15 cellular contexts compared by ENCODE assay signal in the genomic region with DNA sequence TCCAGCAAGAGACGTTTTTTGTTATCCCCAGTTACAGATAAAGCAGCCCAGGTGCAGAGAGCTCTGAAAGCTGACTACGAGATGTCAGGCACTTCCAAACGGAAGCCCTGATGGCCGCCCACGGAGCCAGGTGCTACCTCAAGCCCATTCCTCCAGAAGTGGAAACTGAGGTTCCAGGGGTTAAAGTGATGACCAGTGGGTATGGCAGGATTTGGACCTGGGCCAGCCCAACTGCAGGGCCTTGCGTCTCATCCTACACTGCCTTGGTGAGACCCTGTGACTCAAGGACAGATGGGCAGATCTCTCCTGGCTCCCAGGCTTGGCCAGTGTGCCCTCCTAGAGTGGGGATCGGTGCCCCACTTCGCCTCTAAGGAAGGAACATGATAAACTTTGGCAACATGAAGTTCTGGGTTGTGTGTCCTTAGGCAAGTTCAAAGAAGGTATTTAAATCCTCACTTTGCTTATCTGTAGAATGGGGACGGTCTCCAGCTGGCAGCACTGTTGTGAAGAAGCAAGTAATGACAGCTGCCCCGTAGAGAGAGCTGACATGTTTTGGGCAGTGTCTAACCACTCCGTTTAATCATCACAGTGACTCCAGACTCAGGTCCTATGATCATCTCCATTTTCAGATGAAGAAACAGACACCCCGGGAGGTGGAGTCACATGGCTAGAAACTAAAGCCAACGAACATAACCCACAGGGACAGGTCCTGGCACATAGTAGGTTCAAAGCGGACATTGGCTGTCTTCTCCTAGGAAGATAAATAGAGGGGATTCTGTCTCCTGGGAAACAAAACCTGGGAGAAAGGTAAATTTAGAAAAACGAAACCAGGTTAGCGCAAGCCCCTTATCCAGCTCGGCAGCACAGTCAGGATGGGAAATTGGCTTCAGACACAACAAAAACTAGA. TPM values are rescaled to one million over a fixed set of nuclear protein-coding genes. Genes with fewer than 3 reads are reported as not detected.
A peak's percentile ranks its signal among the peaks of the same experiment; 100 is the strongest.
DNase-seq lines count a peak whose midpoint lies in the region; ATAC-seq, FAIRE-seq and TF ChIP-seq lines count a peak whose summit lies in the region.
"Had no signal": no experiment of that assay in that cellular context is flagged by ENCODE, and none has a peak within 500 bp of the region (broad histone marks: within the 10 kb centered on the region; RNA-seq: fewer than 3 reads in every experiment).

No MANE protein-coding gene starts in this region.

- H3F3A ChIP-seq in MM.1S (ENCODE audit: insufficient read depth, low read length) = no peaks in the 10 kb centered on the region

- no peak overlapping the region for H2AFZ ChIP-seq in MM.1S (ENCODE audit: low read length)

- H3K27ac Mint-ChIP-seq in brain = peak overlapping the region in 4 of 5 experiments; percentile 28 to 83 (median 56)
- peak overlapping the region in 8 of 10 donors; percentile 11 to 91 (median 68) for H3K27ac Mint-ChIP-seq in naive thymus-derived CD8-positive, alpha-beta T cell

- H3K4me1 ChIP-seq in BLaER1 (peaks cover 16% of the 10 kb centered on the region), MM.1S (ENCODE audit: low read length) (no peaks in the 10 kb centered on the region)

- no peak overlapping the region for H3K4me3 Mint-ChIP-seq in brain
- H3K4me3 Mint-ChIP-seq in naive thymus-derived CD8-positive, alpha-beta T cell = peak overlapping the region; percentile 62 to 87 (median 82)

- peaks cover 3% of the 10 kb centered on the region for H3K36me3 Mint-ChIP-seq in brain
- H3K36me3 Mint-ChIP-seq in naive thymus-derived CD8-positive, alpha-beta T cell = peaks cover 0 to 11% (median 0%) of the 10 kb centered on the region in 3 donors

- POLR2A ChIA-PET in naive thymus-derived CD8-positive, alpha-beta T cell (lab: Charles Lee) = interaction anchor here (1.2 kb wide), 1 partner anchor 64 kb away, joined by 3 read pairs; a partner anchor contains a TSS

- H4K20me1 ChIP-seq in BLaER1 (peaks cover 35% of the 10 kb centered on the region), MM.1S (ENCODE audit: insufficient read depth, low read length) (no peaks in the 10 kb centered on the region)

- H3K4me1 Mint-ChIP-seq in brain = peaks cover 73% of the 10 kb centered on the region
- H3K4me1 Mint-ChIP-seq in naive thymus-derived CD8-positive, alpha-beta T cell = peaks cover 16 to 42% (median 22%) of the 10 kb centered on the region in 4 donors

- H3K79me2 ChIP-seq in MM.1S (ENCODE audit: low read length) = no peaks in the 10 kb centered on the region

- no peaks in the 10 kb centered on the region for H3K9me2 ChIP-seq in MM.1S (replicated peaks; ENCODE audit: insufficient read depth, low read length)

- peak; percentile 89 for FAIRE-seq in HTR-8/SVneo (lab: Jason Lieb, UNC)

- H3K9ac ChIP-seq in BLaER1 (no peak overlapping the region), MM.1S (ENCODE audit: low read length) (no peak overlapping the region)

- no peaks in the 10 kb centered on the region for H3K9me3 Mint-ChIP-seq in brain
- H3K9me3 Mint-ChIP-seq in naive thymus-derived CD8-positive, alpha-beta T cell = no peaks in the 10 kb centered on the region

- H3K4me2 ChIP-seq in BLaER1 (0 out of 2 replicates have a peak overlapping the region, but pooled peaks have one; percentile 63), MM.1S (ENCODE audit: low read depth, low read length) (no peak overlapping the region)

- H3K9me3 ChIP-seq in BLaER1 = no peaks in the 10 kb centered on the region
- H3K9me3 ChIP-seq in MM.1S (replicated peaks; ENCODE audit: insufficient read depth, low read length) = no peaks in the 10 kb centered on the region

- H3K4me3 ChIP-seq in BLaER1 (no peak overlapping the region), MM.1S (ENCODE audit: low read length) (no peak overlapping the region)

- DNase-seq in HTR-8/SVneo (ENCODE audit: insufficient read length, low spot score) (no peak), germinal center (ENCODE audit: low spot score) (no peak), foreskin melanocyte (no peak), MM.1S (no peak)
- no peak for DNase-seq in naive thymus-derived CD8-positive, alpha-beta T cell
- DNase-seq in stimulated activated naive CD4-positive, alpha-beta T cell treated with Interleukin-2 at 50 U/mL for 16 hours (lab: John Stamatoyannopoulos, UW) = no peak
- DNase-seq: foreskin fibroblast; GOT3; KBM-7; NCI-H187 treated with DMSO at 0.1 percent for 48 hours; stimulated activated CD4-positive, alpha-beta T cell treated with anti-CD3 and anti-CD28 coated beads, Interleukin-4, amount 100 ng/mL, for 4 hours had no signal

- H3K27me3 ChIP-seq in BLaER1 (peaks cover 33% of the 10 kb centered on the region), MM.1S (replicated peaks; ENCODE audit: insufficient read depth, low read length) (peaks cover 59% of the 10 kb centered on the region)

- ATAC-seq in naive thymus-derived CD8-positive, alpha-beta T cell = peak; percentile 12 to 14

- TF ChIP-seq CTCF in brain (conservative IDR thresholded peaks at IDR 0.05) (no peak), MM.1S (IDR thresholded peaks at IDR 0.05; ENCODE audit: low read length) (no peak)

- H3K27me3 Mint-ChIP-seq in brain = peaks cover 7% of the 10 kb centered on the region
- peaks cover 0 to 13% (median 10%) of the 10 kb centered on the region in 5 donors for H3K27me3 Mint-ChIP-seq in naive thymus-derived CD8-positive, alpha-beta T cell

- H3K27ac ChIP-seq in BLaER1 (no peak overlapping the region), MM.1S (ENCODE audit: low read length) (no peak overlapping the region)

- H3K36me3 ChIP-seq in BLaER1 (peaks cover 16% of the 10 kb centered on the region; the same call in 1 of the 2 replicates), MM.1S (replicated peaks; ENCODE audit: insufficient read depth, low read length) (no peaks in the 10 kb centered on the region)

RNA-seq across cellular contexts. Expression of a gene that starts 34.4 kb away (rescaled TPM):
- polyA plus RNA-seq in brain (ENCODE audit: insufficient read depth, low read depth, low replicate concordance) = 5.6 TPM
- total RNA-seq in naive thymus-derived CD8-positive, alpha-beta T cell = not detected
- not detected for polyA plus RNA-seq in naive thymus-derived CD8-positive, alpha-beta T cell
- total RNA-seq: renal cortical epithelial cell, SK-MEL-5 had no signal

Comparison
In these comparisons a context has a peak if more than half of its experiments do, and no peak if none do; other contexts are left out.
1. H3K4me3 Mint-ChIP-seq: peak in naive thymus-derived CD8-positive, alpha-beta T cell (10 of 10); none in brain (0 of 5).